ENCODE assay signal across 1 cellular context in genomic region chr9:38681747-38682227, GRCh38.
TF ChIP-seq lines count a peak whose summit lies in the region.

No MANE protein-coding gene starts in this region.

TF ChIP-seq in A549, 52 proteins besides CTCF, POLR2A, EP300 and RAD21 (continued from another document):
- TF ChIP-seq, protein P1, sequence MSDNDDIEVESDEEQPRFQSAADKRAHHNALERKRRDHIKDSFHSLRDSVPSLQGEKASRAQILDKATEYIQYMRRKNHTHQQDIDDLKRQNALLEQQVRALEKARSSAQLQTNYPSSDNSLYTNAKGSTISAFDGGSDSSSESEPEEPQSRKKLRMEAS (IDR thresholded peaks at IDR 0.05), result 0 out of 2 replicates have a peak, but pooled peaks have one; percentile 18
- TF ChIP-seq RARB (CRISPR knock-in tag; IDR thresholded peaks at IDR 0.05), result no peak
- no peak for TF ChIP-seq HEYL (CRISPR knock-in tag; IDR thresholded peaks at IDR 0.05)
- TF ChIP-seq ZSCAN20 (CRISPR knock-in tag; IDR thresholded peaks at IDR 0.05), result no peak
- no peak for TF ChIP-seq JUN (IDR thresholded peaks at IDR 0.05)
- TF ChIP-seq KDM1A (IDR thresholded peaks at IDR 0.05; ENCODE audit: low read depth), result no peak
